8 cellular contexts compared by ENCODE assay signal in the genomic region with DNA sequence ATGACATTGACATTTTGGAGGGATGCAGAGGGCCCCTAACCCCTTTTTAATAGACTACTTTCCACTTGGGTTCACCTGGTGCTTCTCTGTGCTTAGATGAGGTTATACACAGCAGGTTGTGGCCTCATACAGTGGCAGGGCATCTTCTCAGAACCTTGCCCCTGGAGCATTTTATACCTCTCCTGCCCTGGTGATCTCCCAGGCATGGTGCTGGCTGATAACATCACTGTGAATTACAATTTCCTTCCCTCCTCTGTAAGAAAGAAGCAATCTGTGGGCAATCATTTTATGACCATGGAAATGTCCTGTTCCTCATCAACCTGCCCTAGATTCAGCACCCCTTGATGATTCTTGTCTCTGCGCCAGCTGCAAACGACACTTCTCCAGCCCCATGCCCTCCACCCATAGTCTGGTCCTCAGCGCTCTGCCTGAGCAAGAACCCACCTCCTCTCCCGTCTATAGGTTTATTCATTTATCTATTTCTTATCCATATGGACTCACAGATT. TPM values are rescaled to one million over a fixed set of nuclear protein-coding genes. Genes with fewer than 3 reads are reported as not detected.
A peak's percentile ranks its signal among the peaks of the same experiment; 100 is the strongest.
DNase-seq lines count a peak whose midpoint lies in the region; ATAC-seq, FAIRE-seq and TF ChIP-seq lines count a peak whose summit lies in the region.
"Not testable (repeated sequence)": the region's sequence is repeated elsewhere in the genome, so short reads cannot be mapped to it uniquely, and the experiment has no call there.

No MANE protein-coding gene starts in this region.

- not testable (repeated sequence) for H3K79me2 ChIP-seq in HepG2 (ENCODE audit: insufficient read depth, low read length)

- peaks cover 30% of the 10 kb centered on the region for H3K4me1 Mint-ChIP-seq in chondrocyte (ENCODE audit: low read depth)
- H3K4me1 Mint-ChIP-seq in osteocyte (ENCODE audit: unreplicated experiment), result peaks cover 22% of the 10 kb centered on the region

- not testable (repeated sequence) for H3K36me3 ChIP-seq in RWPE2 (ENCODE audit: low read depth)
- peaks cover 6 to 24% of the 10 kb centered on the region in 2 experiments for H3K36me3 ChIP-seq in HepG2 (replicated peaks in 1 of 2; ENCODE audit: control insufficient read depth in 1 of 2, insufficient read depth in 2 of 2, low read length in 2 of 2)
- peaks cover 13% of the 10 kb centered on the region for H3K36me3 ChIP-seq in thoracic aorta

- not testable (repeated sequence) for TF ChIP-seq RAD21 in HepG2 (CRISPR knock-in tag; IDR thresholded peaks at IDR 0.05)

- H3K36me3 Mint-ChIP-seq in chondrocyte (ENCODE audit: low read depth) (peaks cover 16% of the 10 kb centered on the region), osteocyte (ENCODE audit: unreplicated experiment) (peaks cover 15% of the 10 kb centered on the region)

- H3K4me3 ChIP-seq in RWPE2 (ENCODE audit: severe bottlenecking); HepG2 (replicated peaks in 1 of 3; ENCODE audit: insufficient read depth in 1 of 3, low read depth in 2 of 3, low read length in 3 of 3); thoracic aorta: not testable (repeated sequence)

- not testable (repeated sequence) for TF ChIP-seq CTCF in C4-2B (conservative IDR thresholded peaks at IDR 0.05); RWPE2 (IDR thresholded peaks at IDR 0.05; ENCODE audit: poor library complexity, severe bottlenecking); VCaP (conservative IDR thresholded peaks at IDR 0.05); chondrocyte (IDR thresholded peaks at IDR 0.05); HepG2 (CRISPR knock-in tag; IDR thresholded peaks at IDR 0.05); osteocyte (IDR thresholded peaks at IDR 0.05); thoracic aorta (IDR thresholded peaks at IDR 0.05)

- H3K27ac Mint-ChIP-seq in chondrocyte (ENCODE audit: unreplicated experiment) (peak overlapping the region; percentile 77), osteocyte (ENCODE audit: unreplicated experiment) (peak overlapping the region; percentile 34)

- not testable (repeated sequence) for H3K9me3 ChIP-seq in RWPE2 (ENCODE audit: severe bottlenecking); HepG2 (ENCODE audit: low read length); thoracic aorta

- TF ChIP-seq EP300 in HepG2 (IDR thresholded peaks at IDR 0.05; ENCODE audit: low read depth in 2 of 2, low read length in 2 of 2); HepG2 (CRISPR knock-in tag; IDR thresholded peaks at IDR 0.05; ENCODE audit: borderline replicate concordance): not testable (repeated sequence)

- not testable (repeated sequence) for H3K27me3 ChIP-seq in RWPE2 (ENCODE audit: insufficient read depth, poor library complexity, severe bottlenecking); HepG2 (ENCODE audit: control insufficient read depth in 1 of 2, insufficient read depth in 2 of 2, low read length in 2 of 2); thoracic aorta (replicated peaks; ENCODE audit: insufficient read depth)

- CTCF ChIA-PET in HepG2 (lab: Yijun Ruan, JAX; ENCODE audit: low intra/inter-chr PET ratio, low total read pairs), result not testable (repeated sequence)

- in situ Hi-C loops in HepG2 (cut with HindIII; ENCODE audit: extremely low pct_ligation_motif_present, low pct_unique_long_range_greater_than_20kb), result not testable (repeated sequence)

- POLR2A ChIA-PET in HepG2 (lab: Yijun Ruan, JAX), result not testable (repeated sequence)

- H3K4me2 ChIP-seq in HepG2 (ENCODE audit: low read depth, low read length), result not testable (repeated sequence)

- H3K4me3 Mint-ChIP-seq in chondrocyte (ENCODE audit: unreplicated experiment); osteocyte (ENCODE audit: unreplicated experiment): not testable (repeated sequence)

- H2AFZ ChIP-seq in HepG2 (ENCODE audit: low read length), result not testable (repeated sequence)

- H3K27ac ChIP-seq in C4-2B (peak overlapping the region; percentile 55), RWPE2 (ENCODE audit: poor library complexity, severe bottlenecking) (peak overlapping the region; percentile 71), VCaP (peak overlapping the region; percentile 64; the same call in 1 of the 2 replicates), thoracic aorta (peak overlapping the region; percentile 43 to 80)
- H3K27ac ChIP-seq in HepG2 (ENCODE audit: extremely low read length, insufficient read depth, low read length), result not testable (repeated sequence)

- TF ChIP-seq POLR2A in HepG2 (IDR thresholded peaks at IDR 0.05; ENCODE audit: insufficient read depth in 1 of 2, low read depth in 2 of 2, low read length in 2 of 2), result not testable (repeated sequence)

- not testable (repeated sequence) for BruUV-seq in HepG2 (replicated peaks; lab: Mats Ljungman, UMichigan)

- intact Hi-C loops in HepG2 (cut with micrococcal nuclease; ENCODE audit: unreplicated experiment), result not testable (repeated sequence)

- 96% methylated on average over 4 of the region's 4 CpGs for WGBS in HepG2 (ENCODE audit: low lambda C conversion rate)

- H3K27me3 Mint-ChIP-seq in chondrocyte (ENCODE audit: low read depth); osteocyte (ENCODE audit: unreplicated experiment): not testable (repeated sequence)

- not testable (repeated sequence) for ATAC-seq in RWPE2 (ENCODE audit: low read depth); HepG2; thoracic aorta (ENCODE audit: insufficient number of reproducible peaks, low FRiP score, low read depth)

- peak; percentile 5 for DNase-seq in NCI-H1105 treated with DMSO at 0.1 percent for 48 hours (lab: John Stamatoyannopoulos, UW)
- not testable (repeated sequence) for DNase-seq in RWPE2 (ENCODE audit: low spot score); chondrocyte (ENCODE audit: low spot score); HepG2 (ENCODE audit: low spot score); osteocyte (ENCODE audit: extremely low spot score, unreplicated experiment); thoracic aorta (ENCODE audit: low spot score)

- H3K9me3 Mint-ChIP-seq in chondrocyte (ENCODE audit: low read depth); osteocyte (ENCODE audit: unreplicated experiment): not testable (repeated sequence)

- not testable (repeated sequence) for H3K9ac ChIP-seq in HepG2 (ENCODE audit: insufficient read depth, low read depth, low read length)

- H4K20me1 ChIP-seq in HepG2 (ENCODE audit: insufficient read depth, low read length), result not testable (repeated sequence)

- not testable (repeated sequence) for FAIRE-seq in HepG2 (lab: Jason Lieb, UNC)

- H3K4me1 ChIP-seq in RWPE2 (ENCODE audit: insufficient read depth, poor library complexity, severe bottlenecking); HepG2 (ENCODE audit: insufficient read depth, low read length): not testable (repeated sequence)
- peaks cover 26 to 50% of the 10 kb centered on the region in 2 donors for H3K4me1 ChIP-seq in thoracic aorta (ENCODE audit: control insufficient read depth in 1 of 2, low read depth in 2 of 2)

TF ChIP-seq in HepG2, 621 proteins besides CTCF, POLR2A, EP300 and RAD21:
- TF ChIP-seq MAFF (IDR thresholded peaks at IDR 0.05; ENCODE audit: low read depth, low read length) (0 out of 2 replicates have a peak, but pooled peaks have one; percentile 0), MAFK (conservative IDR thresholded peaks at IDR 0.05 in 1 of 2, IDR thresholded peaks at IDR 0.05 in 1 of 2; ENCODE audit: low read length in 2 of 2) (peak in 1 of 2 experiments; percentile 5; a peak in 1 of 4 replicates)

RNA-seq across cellular contexts. Expression of a gene that starts 42.0 kb away (rescaled TPM):
- total RNA-seq in chondrocyte, result 48.8 to 67.6 TPM (median 52.7 TPM) in 3 replicates
- total RNA-seq in HepG2 (2016; rRNA removed; fragmentation: Illumina TruSeq; extraction: Trizol), result 87.0 and 151 TPM in 2 replicates
- 7.0 and 7.6 TPM in 2 replicates for total RNA-seq in HepG2 (2016; cell fraction: cytosol; rRNA removed; fragmentation: Illumina TruSeq; extraction: Trizol; ENCODE audit: low read depth)
- 82.5 and 142 TPM in 2 replicates for total RNA-seq in HepG2 (2016; cell fraction: insoluble cytoplasmic fraction; rRNA removed; fragmentation: Illumina TruSeq; extraction: Trizol)
- 13.7 and 15.9 TPM in 2 replicates for total RNA-seq in HepG2 (2016; cell fraction: membrane; rRNA removed; fragmentation: Illumina TruSeq; extraction: Trizol)
- total RNA-seq in HepG2 (2016; cell fraction: nucleus; rRNA removed; fragmentation: Illumina TruSeq; extraction: Trizol), result 111 and 112 TPM in 2 replicates
- polyA plus RNA-seq in HepG2 (2011; rRNA removed), result 10.3 and 12.2 TPM in 2 replicates
- 3.7 and 6.3 TPM in 2 replicates for polyA plus RNA-seq in HepG2 (2011; cell fraction: cytosol; rRNA removed)
- polyA plus RNA-seq in HepG2 (2011; cell fraction: nucleus; rRNA removed), result 18.3 and 24.1 TPM in 2 replicates
- polyA plus RNA-seq in HepG2 (2012), result 28.2 and 32.4 TPM in 2 replicates
- 0.76 and 0.92 TPM in 2 replicates for polyA plus RNA-seq in HepG2 (2016; cell fraction: cytosol; fragmentation: Illumina TruSeq; extraction: Trizol; ENCODE audit: low read depth)
- polyA plus RNA-seq in HepG2 (2016; cell fraction: insoluble cytoplasmic fraction; fragmentation: Illumina TruSeq; extraction: Trizol; ENCODE audit: low read depth), result 43.1 and 45.0 TPM in 2 replicates
- 2.0 and 2.6 TPM in 2 replicates for polyA plus RNA-seq in HepG2 (2016; cell fraction: membrane; fragmentation: Illumina TruSeq; extraction: Trizol; ENCODE audit: low read depth)
- polyA plus RNA-seq in HepG2 (2016; cell fraction: nucleus; fragmentation: Illumina TruSeq; extraction: Trizol; ENCODE audit: insufficient read depth, low read depth), result 51.9 and 60.3 TPM in 2 replicates
- 10.9 and 13.0 TPM in 2 replicates for polyA minus RNA-seq in HepG2 (2011; rRNA and poly(A)+ RNA removed; ENCODE audit: low replicate concordance)
- polyA minus RNA-seq in HepG2 (2011; cell fraction: cytosol; rRNA and poly(A)+ RNA removed), result 30.9 and 34.0 TPM in 2 replicates
- polyA minus RNA-seq in HepG2 (2011; cell fraction: nucleus; rRNA and poly(A)+ RNA removed), result 125 and 134 TPM in 2 replicates
- 52.8 and 58.6 TPM in 2 replicates for total RNA-seq in osteocyte
- total RNA-seq in thoracic aorta, result 10 to 100 TPM; 56.5 to 86.2 TPM
